21 cellular contexts compared by ENCODE assay signal in the genomic region with DNA sequence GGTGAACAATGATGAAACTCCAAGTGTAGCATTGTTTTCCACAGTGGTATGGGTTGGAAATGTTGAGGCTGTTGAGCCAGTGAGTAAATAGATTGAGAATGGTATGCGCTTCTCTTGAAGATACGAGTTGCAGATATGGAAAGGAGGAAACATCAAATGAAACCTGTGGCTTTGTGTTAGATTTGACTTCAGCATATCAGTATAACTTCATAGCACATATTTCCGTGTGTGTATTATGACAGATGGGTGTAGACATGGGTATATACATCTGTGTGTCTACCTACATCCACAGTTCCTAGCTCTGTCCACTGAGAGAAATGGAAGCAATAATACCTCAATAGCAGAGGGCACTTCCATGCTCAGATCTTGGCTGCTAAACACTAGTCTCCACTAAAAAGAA.
"Had no signal": no experiment of that assay in that cellular context is flagged by ENCODE, and none has a peak within 500 bp of the region (broad histone marks: within the 10 kb centered on the region; RNA-seq: fewer than 3 reads in every experiment).

No MANE protein-coding gene starts in this region.

- ATAC-seq: activated CD8-positive, alpha-beta memory T cell treated with anti-CD3 and anti-CD28 coated beads, Interleukin-2, amount 10 ng/mL, durations not matched to agents 7 days and 5 days; activated T-helper 17 cell treated with anti-CD3 and anti-CD28 coated beads, Interleukin-2, amount 50 U/mL, for 72 hours; PC-3; T-helper 17 cell had no signal

- H3K36me3 Mint-ChIP-seq: activated CD8-positive, alpha-beta memory T cell treated with anti-CD3 and anti-CD28 coated beads, Interleukin-2, amount 10 ng/mL, durations not matched to agents 7 days and 5 days had no signal

- DNase-seq: activated CD4-positive, alpha-beta T cell treated with anti-CD3 and anti-CD28 coated beads for 48 hours; activated CD4-positive, alpha-beta T cell treated with anti-CD3 and anti-CD28 coated beads, Interleukin-2, amount 50 U/mL, for 48 hours; activated CD4-positive, CD25-positive, alpha-beta regulatory T cell; activated gamma-delta T cell; activated naive CD4-positive, alpha-beta T cell treated with anti-CD3 and anti-CD28 coated beads, Interleukin-2, amount 50 U/mL, for 16 hours; amygdala; Kasumi-1; KBM-7; NCI-H1105 treated with DMSO at 0.1 percent for 48 hours; NCI-H1436 treated with DMSO at 0.1 percent for 48 hours; NCI-H187; NCI-H2081; NCI-H524; PC-3; SHP77 treated with DMSO at 0.1 percent for 48 hours; T-helper 17 cell; T-helper 9 cell had no signal

- H3K4me3 Mint-ChIP-seq: activated CD8-positive, alpha-beta memory T cell treated with anti-CD3 and anti-CD28 coated beads, Interleukin-2, amount 10 ng/mL, durations not matched to agents 7 days and 5 days; activated T-helper 17 cell treated with anti-CD3 and anti-CD28 coated beads, Interleukin-2, amount 50 U/mL, for 72 hours; brain; central memory CD8-positive, alpha-beta T cell; T-helper 17 cell had no signal

- H3K27ac Mint-ChIP-seq: activated CD8-positive, alpha-beta memory T cell treated with anti-CD3 and anti-CD28 coated beads, Interleukin-2, amount 10 ng/mL, durations not matched to agents 7 days and 5 days; activated T-helper 17 cell treated with anti-CD3 and anti-CD28 coated beads, Interleukin-2, amount 50 U/mL, for 72 hours; brain; T-helper 17 cell had no signal
